Comparison of ENCODE assay signal across 15 cellular contexts in genomic region chr6:147221739-147222138, GRCh38. TPM values are rescaled to one million over a fixed set of nuclear protein-coding genes. Genes with fewer than 3 reads are reported as not detected.
DNase-seq lines count a peak whose midpoint lies in the region; TF ChIP-seq lines count a peak whose summit lies in the region.
"Had no signal": no experiment of that assay in that cellular context is flagged by ENCODE, and none has a peak within 500 bp of the region (broad histone marks: within the 10 kb centered on the region; RNA-seq: fewer than 3 reads in every experiment).

No MANE protein-coding gene starts in this region.

- H3K9me3 ChIP-seq in H9 (ENCODE audit: control insufficient read depth, low read depth, low read length) (no peaks in the 10 kb centered on the region), Loucy (ENCODE audit: insufficient read depth, low read depth, low read length) (no peaks in the 10 kb centered on the region), parathyroid adenoma (ENCODE audit: control insufficient read depth, low read length) (no peaks in the 10 kb centered on the region), smooth muscle cell (replicated peaks; ENCODE audit: low read depth) (no peaks in the 10 kb centered on the region)

- H2BK15ac ChIP-seq in H9 (ENCODE audit: low read depth, low read length): no peak overlapping the region

- TF ChIP-seq CTCF in H9 (conservative IDR thresholded peaks at IDR 0.05) (no peak), Loucy (conservative IDR thresholded peaks at IDR 0.05; ENCODE audit: low read length) (no peak), parathyroid adenoma (IDR thresholded peaks at IDR 0.05) (no peak), smooth muscle cell (IDR thresholded peaks at IDR 0.05; ENCODE audit: borderline replicate concordance, insufficient read depth, poor library complexity, severe bottlenecking) (no peak)

- H3K27ac Mint-ChIP-seq in H9: peak overlapping the region in 2 of 3 experiments; percentile 39 to 55; a peak in 2 of 7 replicates
- no peak overlapping the region for H3K27ac Mint-ChIP-seq in dendritic cell treated with granulocyte-macrophage colony-stimulating factor and Interleukin-4, amounts not matched to agents 40 ng/mL and 50 ng/mL, for 4 days

- DNase-seq in H9 (no peak), dedifferentiated amniotic fluid mesenchymal stem cell (ENCODE audit: extremely low spot score) (no peak), smooth muscle cell (lab: John Stamatoyannopoulos, UW; ENCODE audit: unreplicated experiment) (no peak)
- DNase-seq in activated CD4-positive, CD25-positive, alpha-beta regulatory T cell treated with anti-CD3 and anti-CD28 coated beads, Interleukin-2, amount 50 U/mL, for 72 hours: no peak
- DNase-seq: ACHN, COR-L47, NCI-H1105 treated with DMSO at 0.1 percent for 48 hours, NCI-H187, NCI-H226, SHP77 had no signal

- H3K79me2 ChIP-seq in H9 (ENCODE audit: insufficient read depth, low read length) (no peaks in the 10 kb centered on the region), Loucy (ENCODE audit: insufficient read depth, low read length) (peaks cover 10% of the 10 kb centered on the region), parathyroid adenoma (peaks cover 61% of the 10 kb centered on the region), smooth muscle cell (ENCODE audit: low read depth) (peaks cover 97% of the 10 kb centered on the region)

- no CpG with 5 or more reads among the region's 4 CpGs for WGBS in H9 (ENCODE audit: extremely low coverage, insufficient read length, low lambda C conversion rate)
- WGBS in smooth muscle cell (ENCODE audit: low lambda C conversion rate): 92% methylated on average over 4 of the region's 4 CpGs

- H2BK120ac ChIP-seq in H9 (ENCODE audit: low read depth, low read length, poor library complexity, severe bottlenecking): no peak overlapping the region

- H3K4me1 Mint-ChIP-seq in H9: peaks cover 9 to 13% of the 10 kb centered on the region in 2 experiments
- peaks cover 38% of the 10 kb centered on the region for H3K4me1 Mint-ChIP-seq in dendritic cell treated with granulocyte-macrophage colony-stimulating factor and Interleukin-4, amounts not matched to agents 40 ng/mL and 50 ng/mL, for 4 days (ENCODE audit: low read depth)

- H3K27ac ChIP-seq in H9 (ENCODE audit: insufficient read length, low read depth, low read length) (no peak overlapping the region), parathyroid adenoma (peak overlapping the region; percentile 66), smooth muscle cell (ENCODE audit: low read depth) (no peak overlapping the region)

- no peaks in the 10 kb centered on the region for H3K27me3 ChIP-seq in H9 (ENCODE audit: insufficient read depth, low read length)
- H3K27me3 ChIP-seq in Loucy (ENCODE audit: insufficient read depth, low read length, poor library complexity, severe bottlenecking): no peaks in the 10 kb centered on the region
- H3K27me3 ChIP-seq in parathyroid adenoma (ENCODE audit: control insufficient read depth, insufficient read depth, low read length): no peaks in the 10 kb centered on the region
- H3K27me3 ChIP-seq in smooth muscle cell (ENCODE audit: low read depth): no peaks in the 10 kb centered on the region

- no peak overlapping the region for H4K5ac ChIP-seq in H9 (ENCODE audit: insufficient read length, low read depth, low read length)

- H4K8ac ChIP-seq in H9 (replicated peaks; ENCODE audit: insufficient read length, low read depth, low read length): no peak overlapping the region

- no peak overlapping the region for H3T11ph ChIP-seq in H9 (ENCODE audit: low read length)

- no peak overlapping the region for H3K14ac ChIP-seq in H9 (ENCODE audit: insufficient read depth, low read length)

- H3K4me2 ChIP-seq in H9 (ENCODE audit: insufficient read depth, insufficient read length, low read length) (no peak overlapping the region), Loucy (ENCODE audit: low read depth, low read length, poor library complexity, severe bottlenecking) (peak overlapping the region; percentile 35), parathyroid adenoma (ENCODE audit: low read length) (peak overlapping the region; percentile 16), smooth muscle cell (no peak overlapping the region)

- H2BK12ac ChIP-seq in H9 (ENCODE audit: insufficient read length, low read depth, low read length): no peak overlapping the region

- H3K23me2 ChIP-seq in H9 (ENCODE audit: insufficient read length, low read depth, low read length, poor library complexity, severe bottlenecking): no peaks in the 10 kb centered on the region

- H3K36me3 ChIP-seq in Loucy (ENCODE audit: insufficient read depth, low read length): no peaks in the 10 kb centered on the region
- H3K36me3 ChIP-seq in parathyroid adenoma (ENCODE audit: control insufficient read depth, insufficient read depth, low read length): no peaks in the 10 kb centered on the region
- H3K36me3 ChIP-seq in smooth muscle cell (ENCODE audit: low read depth): no peaks in the 10 kb centered on the region

- H3K4me3 Mint-ChIP-seq in H9: no peak overlapping the region
- peak overlapping the region; percentile 56 for H3K4me3 Mint-ChIP-seq in dendritic cell treated with granulocyte-macrophage colony-stimulating factor and Interleukin-4, amounts not matched to agents 40 ng/mL and 50 ng/mL, for 4 days
- H3K4me3 Mint-ChIP-seq: IgD-negative memory B cell had no signal

- H3K9me3 Mint-ChIP-seq in H9: no peaks in the 10 kb centered on the region
- no peaks in the 10 kb centered on the region for H3K9me3 Mint-ChIP-seq in dendritic cell treated with granulocyte-macrophage colony-stimulating factor and Interleukin-4, amounts not matched to agents 40 ng/mL and 50 ng/mL, for 4 days
- H3K9me3 Mint-ChIP-seq: CD14-positive monocyte, IgD-negative memory B cell had no signal

- H3K79me1 ChIP-seq in H9 (ENCODE audit: insufficient read depth, low read depth, low read length, poor library complexity, severe bottlenecking): no peaks in the 10 kb centered on the region

- H2AK5ac ChIP-seq in H9 (ENCODE audit: insufficient read length, low read length): no peak overlapping the region

- H3K27me3 Mint-ChIP-seq in H9 (ENCODE audit: low read depth): no peaks in the 10 kb centered on the region
- no peaks in the 10 kb centered on the region for H3K27me3 Mint-ChIP-seq in dendritic cell treated with granulocyte-macrophage colony-stimulating factor and Interleukin-4, amounts not matched to agents 40 ng/mL and 50 ng/mL, for 4 days
- H3K27me3 Mint-ChIP-seq: IgD-negative memory B cell had no signal

- peaks cover 0 to 2% (median 0%) of the 10 kb centered on the region in 3 experiments; a peak in 1 of 7 replicates for H3K36me3 Mint-ChIP-seq in H9 (ENCODE audit: insufficient read depth in 1 of 3, low read depth in 3 of 3)
- H3K36me3 Mint-ChIP-seq in dendritic cell treated with granulocyte-macrophage colony-stimulating factor and Interleukin-4, amounts not matched to agents 40 ng/mL and 50 ng/mL, for 4 days (ENCODE audit: low read depth): peaks cover 42% of the 10 kb centered on the region

- H3K56ac ChIP-seq in H9 (ENCODE audit: insufficient read length, low read depth, low read length): no peak overlapping the region

- H4K91ac ChIP-seq in H9 (ENCODE audit: insufficient read length, low read depth, low read length): no peak overlapping the region

- H2BK20ac ChIP-seq in H9 (ENCODE audit: low read depth, low read length, poor library complexity, severe bottlenecking): no peak overlapping the region

- H2BK5ac ChIP-seq in H9 (ENCODE audit: insufficient read length, low read length): no peak overlapping the region

- H3K4me3 ChIP-seq in Loucy (ENCODE audit: low read length, poor library complexity, severe bottlenecking): no peak overlapping the region
- H3K4me3 ChIP-seq in parathyroid adenoma (ENCODE audit: low read depth, low read length): no peak overlapping the region
- no peak overlapping the region for H3K4me3 ChIP-seq in smooth muscle cell

- H3K4me1 ChIP-seq in H9 (ENCODE audit: insufficient read depth, low read length): peaks cover 6% of the 10 kb centered on the region; the same call in 1 of the 2 replicates
- H3K4me1 ChIP-seq in Loucy (ENCODE audit: insufficient read depth, low read length, poor library complexity, severe bottlenecking): peaks cover 29% of the 10 kb centered on the region
- H3K4me1 ChIP-seq in parathyroid adenoma: peaks cover 23% of the 10 kb centered on the region
- H3K4me1 ChIP-seq in smooth muscle cell (ENCODE audit: low read depth): peaks cover 3% of the 10 kb centered on the region

- no peaks in the 10 kb centered on the region for H3K9me2 ChIP-seq in Loucy (replicated peaks; ENCODE audit: low read depth, low read length)

- intact Hi-C loops in dendritic cell treated with granulocyte-macrophage colony-stimulating factor and Interleukin-4, amounts not matched to agents 40 ng/mL and 50 ng/mL, for 4 days (cut with micrococcal nuclease): loop anchor here (10.0 kb wide), 1 partner anchor 317 kb away; no protein-coding TSS in a partner anchor

- no peak overlapping the region for H3K23ac ChIP-seq in H9 (ENCODE audit: insufficient read length, low read depth, low read length)

- H4K20me1 ChIP-seq in H9 (ENCODE audit: control insufficient read depth, insufficient read depth, insufficient read length) (no peaks in the 10 kb centered on the region), Loucy (ENCODE audit: insufficient read depth, low read length, poor library complexity, severe bottlenecking) (no peaks in the 10 kb centered on the region), smooth muscle cell (ENCODE audit: low read depth) (peaks cover 25% of the 10 kb centered on the region)

- no peak overlapping the region for H3K18ac ChIP-seq in H9 (ENCODE audit: insufficient read length, low read depth, low read length)

- H3F3A ChIP-seq in Loucy (ENCODE audit: low read depth): peaks cover 9% of the 10 kb centered on the region; the same call in 1 of the 2 replicates
- no peaks in the 10 kb centered on the region for H3F3A ChIP-seq in smooth muscle cell (ENCODE audit: low read depth)

- H2AFZ ChIP-seq in H9 (ENCODE audit: low read length): no peak overlapping the region
- H2AFZ ChIP-seq in Loucy (ENCODE audit: low read length): no peak overlapping the region
- no peak overlapping the region for H2AFZ ChIP-seq in parathyroid adenoma
- H2AFZ ChIP-seq in smooth muscle cell (ENCODE audit: low read depth): no peak overlapping the region

- H3K9ac ChIP-seq in H9 (ENCODE audit: extremely low read depth, insufficient read length, low read length): no peak overlapping the region
- no peak overlapping the region for H3K9ac ChIP-seq in Loucy (ENCODE audit: low read depth, low read length, poor library complexity, severe bottlenecking)
- H3K9ac ChIP-seq in parathyroid adenoma: no peak overlapping the region
- no peak overlapping the region for H3K9ac ChIP-seq in smooth muscle cell (ENCODE audit: low read depth)

- no peak overlapping the region for H3K4ac ChIP-seq in H9 (ENCODE audit: low read depth, low read length)

RNA-seq across cellular contexts. Expression of gene STXBP5, which starts 17.5 kb away (rescaled TPM):
- total RNA-seq in H9 (2021): 8.4 and 11.6 TPM in 2 replicates
- 25.2 and 34.8 TPM in 2 replicates for total RNA-seq in smooth muscle cell
- 8.8 and 10.0 TPM in 2 replicates for polyA plus RNA-seq in smooth muscle cell

Comparison
In these comparisons a context has a peak if more than half of its experiments do, and no peak if none do; other contexts are left out.
1. H3K4me2 ChIP-seq: peak in Loucy (single experiment) and parathyroid adenoma (single experiment); none in H9 (single experiment) and smooth muscle cell (single experiment).